1 cellular context compared by ENCODE assay signal in genomic region chr22:41725510-41726110, GRCh38.
TF ChIP-seq lines count a peak whose summit lies in the region.

No MANE protein-coding gene starts in this region.

TF ChIP-seq in A549, 52 proteins besides CTCF, POLR2A, EP300 and RAD21 (continued from another document):
- TF ChIP-seq HMGXB4 (CRISPR knock-in tag; IDR thresholded peaks at IDR 0.05; ENCODE audit: borderline replicate concordance) (no peak), HEYL (CRISPR knock-in tag; IDR thresholded peaks at IDR 0.05) (no peak), GATA3 (IDR thresholded peaks at IDR 0.05; ENCODE audit: borderline replicate concordance) (no peak), ZFP36 (IDR thresholded peaks at IDR 0.05; ENCODE audit: borderline replicate concordance, partially characterized antibody) (no peak), EHMT2 (IDR thresholded peaks at IDR 0.05; ENCODE audit: low read depth) (no peak), KDM1A (IDR thresholded peaks at IDR 0.05; ENCODE audit: low read depth) (no peak), MAFK (IDR thresholded peaks at IDR 0.05; ENCODE audit: partially characterized antibody) (no peak)
- TF ChIP-seq, protein P1, sequence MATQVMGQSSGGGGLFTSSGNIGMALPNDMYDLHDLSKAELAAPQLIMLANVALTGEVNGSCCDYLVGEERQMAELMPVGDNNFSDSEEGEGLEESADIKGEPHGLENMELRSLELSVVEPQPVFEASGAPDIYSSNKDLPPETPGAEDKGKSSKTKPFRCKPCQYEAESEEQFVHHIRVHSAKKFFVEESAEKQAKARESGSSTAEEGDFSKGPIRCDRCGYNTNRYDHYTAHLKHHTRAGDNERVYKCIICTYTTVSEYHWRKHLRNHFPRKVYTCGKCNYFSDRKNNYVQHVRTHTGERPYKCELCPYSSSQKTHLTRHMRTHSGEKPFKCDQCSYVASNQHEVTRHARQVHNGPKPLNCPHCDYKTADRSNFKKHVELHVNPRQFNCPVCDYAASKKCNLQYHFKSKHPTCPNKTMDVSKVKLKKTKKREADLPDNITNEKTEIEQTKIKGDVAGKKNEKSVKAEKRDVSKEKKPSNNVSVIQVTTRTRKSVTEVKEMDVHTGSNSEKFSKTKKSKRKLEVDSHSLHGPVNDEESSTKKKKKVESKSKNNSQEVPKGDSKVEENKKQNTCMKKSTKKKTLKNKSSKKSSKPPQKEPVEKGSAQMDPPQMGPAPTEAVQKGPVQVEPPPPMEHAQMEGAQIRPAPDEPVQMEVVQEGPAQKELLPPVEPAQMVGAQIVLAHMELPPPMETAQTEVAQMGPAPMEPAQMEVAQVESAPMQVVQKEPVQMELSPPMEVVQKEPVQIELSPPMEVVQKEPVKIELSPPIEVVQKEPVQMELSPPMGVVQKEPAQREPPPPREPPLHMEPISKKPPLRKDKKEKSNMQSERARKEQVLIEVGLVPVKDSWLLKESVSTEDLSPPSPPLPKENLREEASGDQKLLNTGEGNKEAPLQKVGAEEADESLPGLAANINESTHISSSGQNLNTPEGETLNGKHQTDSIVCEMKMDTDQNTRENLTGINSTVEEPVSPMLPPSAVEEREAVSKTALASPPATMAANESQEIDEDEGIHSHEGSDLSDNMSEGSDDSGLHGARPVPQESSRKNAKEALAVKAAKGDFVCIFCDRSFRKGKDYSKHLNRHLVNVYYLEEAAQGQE (IDR thresholded peaks at IDR 0.05) = no peak
